ENCODE assay signal across 18 cellular contexts in the genomic region with DNA sequence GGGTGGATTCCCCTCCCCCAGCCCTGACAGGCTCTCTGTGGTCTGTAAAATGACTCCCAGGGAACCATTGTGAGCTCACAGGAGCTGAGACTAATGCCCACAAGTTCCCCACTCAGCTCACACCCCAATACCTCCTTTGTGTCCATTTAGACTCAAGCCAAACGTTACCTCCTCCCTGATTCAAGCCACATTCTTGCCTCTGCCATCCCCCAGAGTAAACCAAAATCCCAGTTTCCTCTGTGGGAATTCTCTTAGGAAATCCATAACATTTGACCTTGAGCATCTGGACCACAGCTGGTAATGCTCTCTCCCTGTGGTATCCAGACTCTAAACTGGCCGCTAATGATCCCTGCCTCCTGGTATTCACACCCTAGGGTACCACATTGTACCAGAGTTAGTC. TPM values are rescaled to one million over a fixed set of nuclear protein-coding genes. Genes with fewer than 3 reads are reported as not detected.
DNase-seq lines count a peak whose midpoint lies in the region; ATAC-seq and TF ChIP-seq lines count a peak whose summit lies in the region.
"Had no signal": no experiment of that assay in that cellular context is flagged by ENCODE, and none has a peak within 500 bp of the region (broad histone marks: within the 10 kb centered on the region; RNA-seq: fewer than 3 reads in every experiment).

No MANE protein-coding gene starts in this region.

- H2BK5ac ChIP-seq in IMR-90 (ENCODE audit: low read depth, low read length, poor library complexity, severe bottlenecking) (no peak overlapping the region), neuronal stem cell (ENCODE audit: low read length) (no peak overlapping the region)

- no peak overlapping the region for H3K56ac ChIP-seq in IMR-90 (ENCODE audit: extremely low read depth, insufficient read depth, low read length)

- peaks cover 5% of the 10 kb centered on the region; the same call in 1 of the 2 replicates for H3K36me3 ChIP-seq in IMR-90 (ENCODE audit: control insufficient read depth, insufficient read depth, low read length)
- H3K36me3 ChIP-seq in fibroblast of lung (ENCODE audit: control insufficient read depth, insufficient read depth, low read length), result no peaks in the 10 kb centered on the region
- no peaks in the 10 kb centered on the region for H3K36me3 ChIP-seq in neuronal stem cell (replicated peaks in 1 of 2; ENCODE audit: control insufficient read depth in 2 of 2, insufficient read depth in 2 of 2, low read length in 2 of 2)
- no peaks in the 10 kb centered on the region for H3K36me3 ChIP-seq in CD8-positive, alpha-beta T cell (ENCODE audit: insufficient read depth, low read length)
- H3K36me3 ChIP-seq: BLaER1 had no signal

- no peak overlapping the region for H3K9ac ChIP-seq in IMR-90 (ENCODE audit: low read depth, low read length)
- no peak overlapping the region for H3K9ac ChIP-seq in fibroblast of lung (ENCODE audit: insufficient read depth, low read length)
- H3K9ac ChIP-seq in neuronal stem cell (ENCODE audit: low read depth, low read length, poor library complexity), result no peak overlapping the region
- H3K9ac ChIP-seq: BLaER1, SK-N-SH had no signal

- no peaks in the 10 kb centered on the region for H3K9me3 ChIP-seq in IMR-90 (ENCODE audit: control insufficient read depth, insufficient read depth, low read length)
- H3K9me3 ChIP-seq in fibroblast of lung (ENCODE audit: control insufficient read depth, insufficient read depth, low read depth, low read length), result no peaks in the 10 kb centered on the region
- H3K9me3 ChIP-seq in neuronal stem cell (replicated peaks in 1 of 2; ENCODE audit: control insufficient read depth in 2 of 2, insufficient read depth in 1 of 2, low read depth in 1 of 2, low read length in 2 of 2), result no peaks in the 10 kb centered on the region
- no peaks in the 10 kb centered on the region for H3K9me3 ChIP-seq in CD8-positive, alpha-beta T cell (ENCODE audit: low read length)
- H3K9me3 ChIP-seq: BLaER1, Peyer's patch, SK-N-SH had no signal

- H4K91ac ChIP-seq in IMR-90 (ENCODE audit: insufficient read depth, low read depth, low read length), result no peak overlapping the region
- H4K91ac ChIP-seq in neuronal stem cell (ENCODE audit: low read depth, low read length, poor library complexity), result no peak overlapping the region

- H3K27me3 Mint-ChIP-seq in activated naive CD8-positive, alpha-beta T cell treated with anti-CD3 and anti-CD28 coated beads for 36 hours, result no peaks in the 10 kb centered on the region
- H3K27me3 Mint-ChIP-seq in CD8-positive, alpha-beta T cell (ENCODE audit: low read depth), result no peaks in the 10 kb centered on the region

- dilution Hi-C loops in IMR-90 (cut with HindIII; ENCODE audit: low sequenced_read_pairs, unreplicated experiment), result no loop called here

- no peaks in the 10 kb centered on the region for H3K36me3 Mint-ChIP-seq in activated naive CD8-positive, alpha-beta T cell treated with anti-CD3 and anti-CD28 coated beads for 36 hours
- no peaks in the 10 kb centered on the region for H3K36me3 Mint-ChIP-seq in CD8-positive, alpha-beta T cell
- H3K36me3 Mint-ChIP-seq: T-cell had no signal

- H3K4me3 ChIP-seq in IMR-90 (ENCODE audit: insufficient read depth, low read depth, low read length), result no peak overlapping the region
- no peak overlapping the region for H3K4me3 ChIP-seq in fibroblast of lung (replicated peaks in 1 of 4; ENCODE audit: control extremely low read depth in 1 of 4, insufficient read depth in 1 of 4, low read depth in 3 of 4, low read length in 4 of 4)
- no peak overlapping the region for H3K4me3 ChIP-seq in neuronal stem cell (ENCODE audit: low read length in 2 of 2)
- no peak overlapping the region for H3K4me3 ChIP-seq in CD8-positive, alpha-beta T cell (ENCODE audit: low read depth, low read length)
- H3K4me3 ChIP-seq: BLaER1, Peyer's patch had no signal

- no peak overlapping the region for H2AFZ ChIP-seq in IMR-90 (replicated peaks; ENCODE audit: low read length, poor library complexity)
- H2AFZ ChIP-seq in fibroblast of lung (ENCODE audit: low read length), result no peak overlapping the region
- no peak overlapping the region for H2AFZ ChIP-seq in neuronal stem cell (ENCODE audit: low read length)

- no peaks in the 10 kb centered on the region for H3K9me3 Mint-ChIP-seq in activated naive CD8-positive, alpha-beta T cell treated with anti-CD3 and anti-CD28 coated beads for 36 hours
- no peaks in the 10 kb centered on the region for H3K9me3 Mint-ChIP-seq in CD8-positive, alpha-beta T cell
- H3K9me3 Mint-ChIP-seq: T-cell had no signal

- no peak overlapping the region for H3K4ac ChIP-seq in IMR-90 (ENCODE audit: low read depth, low read length)
- no peak overlapping the region for H3K4ac ChIP-seq in neuronal stem cell (ENCODE audit: low read length)

- H3K23ac ChIP-seq in IMR-90 (ENCODE audit: low read depth, low read length) (no peak overlapping the region), neuronal stem cell (ENCODE audit: low read depth, low read length, poor library complexity) (no peak overlapping the region)

- no peak overlapping the region for H2BK20ac ChIP-seq in IMR-90 (ENCODE audit: low read depth, low read length)

- H3K27ac ChIP-seq in IMR-90 (ENCODE audit: insufficient read depth, low read length) (no peak overlapping the region; the same call in 1 of the 2 replicates), fibroblast of lung (ENCODE audit: insufficient read depth, low read length) (no peak overlapping the region), neuronal stem cell (replicated peaks; ENCODE audit: low read length) (peak overlapping the region; percentile 83)
- no peak overlapping the region for H3K27ac ChIP-seq in CD8-positive, alpha-beta T cell (ENCODE audit: low read depth, low read length)
- H3K27ac ChIP-seq: BLaER1, Peyer's patch had no signal

- no peak overlapping the region for H2BK120ac ChIP-seq in IMR-90 (ENCODE audit: low read depth, low read length)
- no peak overlapping the region for H2BK120ac ChIP-seq in neuronal stem cell (ENCODE audit: low read depth, low read length)

- H2AK5ac ChIP-seq in IMR-90 (ENCODE audit: low read depth, low read length), result no peak overlapping the region
- no peak overlapping the region for H2AK5ac ChIP-seq in neuronal stem cell (ENCODE audit: low read depth, low read length)

- H3K18ac ChIP-seq in IMR-90 (ENCODE audit: low read depth, low read length) (no peak overlapping the region), neuronal stem cell (ENCODE audit: low read length) (no peak overlapping the region)

- no peaks in the 10 kb centered on the region for H3K4me1 Mint-ChIP-seq in activated naive CD8-positive, alpha-beta T cell treated with anti-CD3 and anti-CD28 coated beads for 36 hours
- H3K4me1 Mint-ChIP-seq in CD8-positive, alpha-beta T cell (ENCODE audit: low read depth), result no peaks in the 10 kb centered on the region
- H3K4me1 Mint-ChIP-seq: T-cell had no signal

- no peak overlapping the region for H2BK12ac ChIP-seq in neuronal stem cell (ENCODE audit: low read length)

- H3K14ac ChIP-seq in IMR-90 (replicated peaks; ENCODE audit: low read depth, low read length) (no peak overlapping the region), neuronal stem cell (ENCODE audit: low read length) (no peak overlapping the region)

- WGBS in IMR-90 (ENCODE audit: extremely low coverage in 2 of 2, insufficient read length in 1 of 2), 2 experiments, result no CpG with 5 or more reads among the region's 2 CpGs
- no CpG with 5 or more reads among the region's 2 CpGs for WGBS in neuronal stem cell (ENCODE audit: extremely low coverage in 2 of 2, insufficient read length in 2 of 2, insufficient replicate concordance in 1 of 2), 2 donors

- H2AK9ac ChIP-seq in IMR-90 (replicated peaks; ENCODE audit: low read depth, low read length, poor library complexity), result no peak overlapping the region

- H3K4me3 Mint-ChIP-seq in activated naive CD8-positive, alpha-beta T cell treated with anti-CD3 and anti-CD28 coated beads for 36 hours, result no peak overlapping the region
- no peak overlapping the region for H3K4me3 Mint-ChIP-seq in CD8-positive, alpha-beta T cell
- H3K4me3 Mint-ChIP-seq: T-cell had no signal

- POLR2A ChIA-PET in IMR-90 (lab: Charles Lee; ENCODE audit: unreplicated experiment), result no interaction called here
- POLR2A ChIA-PET in CD8-positive, alpha-beta T cell (lab: Charles Lee), result no interaction called here

- H4K5ac ChIP-seq in IMR-90 (ENCODE audit: low read depth, low read length), result no peak overlapping the region

- H4K8ac ChIP-seq in IMR-90 (ENCODE audit: low read depth in 2 of 2, low read length in 2 of 2), result no peak overlapping the region
- H4K8ac ChIP-seq in neuronal stem cell (ENCODE audit: low read depth, low read length), result no peak overlapping the region

- in situ Hi-C loops in IMR-90 (cut with MboI; ENCODE audit: low sequenced_read_pairs), result no loop called here

- H3K9me1 ChIP-seq in IMR-90 (ENCODE audit: insufficient read depth, low read length), result no peaks in the 10 kb centered on the region; the same call in 1 of the 2 replicates

- H3K4me1 ChIP-seq in IMR-90 (ENCODE audit: control insufficient read depth, insufficient read depth, low read length) (no peaks in the 10 kb centered on the region), fibroblast of lung (ENCODE audit: control insufficient read depth, extremely low read depth, insufficient read depth, low read length) (no peaks in the 10 kb centered on the region), neuronal stem cell (ENCODE audit: control insufficient read depth in 2 of 2, insufficient read depth in 1 of 2, low read depth in 1 of 2, low read length in 2 of 2) (peaks cover 0 to 9% of the 10 kb centered on the region in 2 donors)
- no peaks in the 10 kb centered on the region for H3K4me1 ChIP-seq in CD8-positive, alpha-beta T cell (ENCODE audit: insufficient read depth, low read length)
- H3K4me1 ChIP-seq: Peyer's patch had no signal

- peak; percentile 46 for DNase-seq in EH (ENCODE audit: low read depth)
- peak; percentile 55 for DNase-seq in IMR-90
- DNase-seq in fibroblast of lung (ENCODE audit: low read depth in 2 of 2), result peak; percentile 4 to 80
- peak; percentile 32 for DNase-seq in neuronal stem cell (ENCODE audit: low spot score)
- DNase-seq in NCI-H146 treated with DMSO at 0.1 percent for 48 hours (lab: John Stamatoyannopoulos, UW; ENCODE audit: unreplicated experiment), result no peak
- DNase-seq in activated naive CD8-positive, alpha-beta T cell treated with anti-CD3 and anti-CD28 coated beads for 36 hours, result no peak
- no peak for DNase-seq in CD8-positive, alpha-beta T cell
- DNase-seq: ACHN, DMS79 treated with DMSO at 0.1 percent for 48 hours, GDM1, NCI-H1417 treated with DMSO at 0.1 percent for 48 hours, NCI-H2029 treated with DMSO at 0.1 percent for 48 hours, Peyer's patch, Right ventricle myocardium superior, SK-N-SH, T-cell had no signal

- ATAC-seq in IMR-90 (ENCODE audit: low read depth) (peak; percentile 72), GM21526 (IDR thresholded peaks at IDR 0.05; ENCODE audit: low FRiP score, unreplicated experiment) (no peak)
- no peak for ATAC-seq in CD8-positive, alpha-beta T cell
- ATAC-seq: T-cell had no signal

- TF ChIP-seq CTCF in IMR-90 (conservative IDR thresholded peaks at IDR 0.05; ENCODE audit: low read depth, low read length) (no peak), fibroblast of lung (conservative IDR thresholded peaks at IDR 0.05 in 1 of 2, IDR thresholded peaks at IDR 0.05 in 1 of 2; ENCODE audit: low read depth in 1 of 2, low read length in 2 of 2) (no peak)
- TF ChIP-seq CTCF in CD8-positive, alpha-beta T cell (IDR thresholded peaks at IDR 0.05), result no peak

- no peak for TF ChIP-seq POLR2A in IMR-90 (IDR thresholded peaks at IDR 0.05; ENCODE audit: low read depth, low read length)

- H3K79me1 ChIP-seq in IMR-90 (ENCODE audit: low read depth in 1 of 2, low read length in 2 of 2), result no peaks in the 10 kb centered on the region
- no peaks in the 10 kb centered on the region for H3K79me1 ChIP-seq in neuronal stem cell (ENCODE audit: low read depth, low read length)

- H2BK15ac ChIP-seq in IMR-90 (ENCODE audit: low read depth, low read length) (no peak overlapping the region), neuronal stem cell (ENCODE audit: low read length) (no peak overlapping the region)

- H3K27ac Mint-ChIP-seq in activated naive CD8-positive, alpha-beta T cell treated with anti-CD3 and anti-CD28 coated beads for 36 hours, result no peak overlapping the region
- no peak overlapping the region for H3K27ac Mint-ChIP-seq in CD8-positive, alpha-beta T cell
- H3K27ac Mint-ChIP-seq: T-cell had no signal

- TF ChIP-seq RAD21 in IMR-90 (IDR thresholded peaks at IDR 0.05; ENCODE audit: low read length), result no peak

- H4K20me1 ChIP-seq in IMR-90 (ENCODE audit: insufficient read depth, low read length), result no peaks in the 10 kb centered on the region; the same call in 1 of the 2 replicates
- no peaks in the 10 kb centered on the region for H4K20me1 ChIP-seq in fibroblast of lung (ENCODE audit: control insufficient read depth, extremely low read depth, insufficient read depth, low read length)

- peaks cover 25% of the 10 kb centered on the region; the same call in 1 of the 2 replicates for H3K27me3 ChIP-seq in IMR-90 (ENCODE audit: control insufficient read depth, insufficient read depth, low read length)
- H3K27me3 ChIP-seq in fibroblast of lung (ENCODE audit: control insufficient read depth, insufficient read depth, low read length), result no peaks in the 10 kb centered on the region
- no peaks in the 10 kb centered on the region for H3K27me3 ChIP-seq in neuronal stem cell (ENCODE audit: control insufficient read depth in 3 of 3, insufficient read depth in 3 of 3, low read depth in 1 of 3, low read length in 3 of 3)
- H3K27me3 ChIP-seq in CD8-positive, alpha-beta T cell (ENCODE audit: insufficient read depth, low read length), result no peaks in the 10 kb centered on the region
- H3K27me3 ChIP-seq: Peyer's patch had no signal

- H3K4me2 ChIP-seq in IMR-90 (ENCODE audit: low read depth, low read length), result no peak overlapping the region
- no peak overlapping the region for H3K4me2 ChIP-seq in fibroblast of lung (ENCODE audit: extremely low read depth, insufficient read depth, low read length)
- no peak overlapping the region for H3K4me2 ChIP-seq in neuronal stem cell (ENCODE audit: insufficient read depth, low read length, poor library complexity, severe bottlenecking)
- H3K4me2 ChIP-seq: BLaER1, SK-N-SH had no signal

- CTCF ChIA-PET in IMR-90 (lab: Yijun Ruan, JAX), result no interaction called here
- CTCF ChIA-PET in CD8-positive, alpha-beta T cell (lab: Charles Lee), result no interaction called here

- no peaks in the 10 kb centered on the region for H3K79me2 ChIP-seq in fibroblast of lung (ENCODE audit: control insufficient read depth, insufficient read depth, low read length)

- BruUV-seq in IMR-90 (replicated peaks; lab: Mats Ljungman, UMichigan), result no TSS peak

- intact Hi-C loops in IMR-90 (cut with micrococcal nuclease), result no loop called here
- intact Hi-C loops in CD8-positive, alpha-beta T cell (cut with DNase I, micrococcal nuclease), result no loop called here

RNA-seq across cellular contexts. Expression of a gene that starts 26.3 kb away (rescaled TPM):
- total RNA-seq in IMR-90 (2012; rRNA removed) (65.8 and 84.6 TPM in 2 replicates), fibroblast of lung (65.5 and 83.6 TPM in 2 replicates)
- polyA plus RNA-seq in IMR-90 (2012; rRNA removed) (75.4 and 75.8 TPM in 2 replicates), fibroblast of lung (30.5 and 49.2 TPM in 2 replicates)
- polyA plus RNA-seq in IMR-90 (2012; cell fraction: cytosol; rRNA removed), result 55.1 and 56.5 TPM in 2 replicates
- polyA plus RNA-seq in IMR-90 (2012; cell fraction: nucleus; rRNA removed; ENCODE audit: low replicate concordance), result 183 and 297 TPM in 2 replicates
- 28.8 and 45.3 TPM in 2 replicates for polyA plus RNA-seq in fibroblast of lung (2012)
- polyA minus RNA-seq in fibroblast of lung (ENCODE audit: low replicate concordance), result 120 and 184 TPM in 2 replicates
- polyA plus RNA-seq in neuronal stem cell (2013, experiment 1 of 2), result 28.9 TPM
- polyA plus RNA-seq in neuronal stem cell (2013, experiment 2 of 2), result 27.2 TPM
- 10 to 100 TPM; 78.1 to 78.4 TPM for total RNA-seq in activated naive CD8-positive, alpha-beta T cell treated with anti-CD3 and anti-CD28 coated beads for 36 hours
- 100 to 1,000 TPM; 276 to 295 TPM for total RNA-seq in CD8-positive, alpha-beta T cell

RNA-seq across cellular contexts. Expression of a gene that starts 30.1 kb away (rescaled TPM):
- total RNA-seq in IMR-90 (2012; rRNA removed) (2.5 and 3.9 TPM in 2 replicates), fibroblast of lung (3.6 and 9.9 TPM in 2 replicates)
- polyA plus RNA-seq in IMR-90 (2012; rRNA removed) (11.4 and 13.0 TPM in 2 replicates), fibroblast of lung (5.9 and 7.4 TPM in 2 replicates)
- polyA plus RNA-seq in IMR-90 (2012; cell fraction: cytosol; rRNA removed), result 11.5 and 14.2 TPM in 2 replicates
- polyA plus RNA-seq in IMR-90 (2012; cell fraction: nucleus; rRNA removed; ENCODE audit: low replicate concordance), result 17.3 and 23.1 TPM in 2 replicates
- 14.1 and 18.9 TPM in 2 replicates for polyA plus RNA-seq in fibroblast of lung (2012)
- 31.8 and 32.2 TPM in 2 replicates for polyA minus RNA-seq in fibroblast of lung (ENCODE audit: low replicate concordance)
- polyA plus RNA-seq in neuronal stem cell (2013, experiment 1 of 2), result 12.5 TPM
- polyA plus RNA-seq in neuronal stem cell (2013, experiment 2 of 2), result 13.1 TPM
- under 1 TPM; 0.20 to 0.21 TPM for total RNA-seq in activated naive CD8-positive, alpha-beta T cell treated with anti-CD3 and anti-CD28 coated beads for 36 hours
- total RNA-seq in CD8-positive, alpha-beta T cell, result 1 to 10 TPM in 1 of 2 experiments, under 1 TPM in 1; 0.78 to 1.0 TPM

Comparison
In these comparisons a context has a peak if more than half of its experiments do, and no peak if none do; other contexts are left out.
1. DNase-seq: peak in EH (single experiment), IMR-90 (single experiment), fibroblast of lung (2 of 2) and neuronal stem cell (single experiment); none in NCI-H146 treated with DMSO at 0.1 percent for 48 hours (single experiment), activated naive CD8-positive, alpha-beta T cell treated with anti-CD3 and anti-CD28 coated beads for 36 hours (single experiment) and CD8-positive, alpha-beta T cell (0 of 7).